1 cellular context compared by ENCODE assay signal in the genomic region with DNA sequence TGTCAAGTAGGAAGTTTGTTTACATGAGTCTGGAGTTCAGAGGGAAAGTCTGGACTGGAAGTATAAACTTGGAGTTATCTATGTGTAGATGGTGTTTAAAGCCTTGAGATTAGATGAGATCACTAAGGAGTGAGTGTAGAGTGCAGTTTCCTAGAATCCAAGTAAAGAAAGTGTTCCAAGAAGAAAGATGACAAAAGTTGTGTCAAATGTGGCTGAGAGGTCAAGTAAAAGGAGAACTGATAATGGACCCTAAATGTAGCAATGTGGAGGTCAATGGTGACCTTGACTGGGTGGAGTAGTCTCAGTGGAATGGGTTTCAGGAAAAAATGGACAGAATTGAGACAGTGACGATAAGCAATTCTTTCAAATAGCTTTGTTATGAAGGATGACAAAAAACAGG.
TF ChIP-seq lines count a peak whose summit lies in the region.

No MANE protein-coding gene starts in this region.

TF ChIP-seq in K562, 482 proteins besides CTCF, POLR2A, EP300 and RAD21 (continued from another document and continues in another):
- TF ChIP-seq HES1 (IDR thresholded peaks at IDR 0.05; ENCODE audit: low read depth) (peak; percentile 83; the same call in 1 of the 2 replicates), MXI1 (IDR thresholded peaks at IDR 0.05; ENCODE audit: low read depth, low read length) (no peak), DPF2 (IDR thresholded peaks at IDR 0.05) (peak; percentile 74), CBFA2T2 (conservative IDR thresholded peaks at IDR 0.05) (0 out of 2 replicates have a peak, but pooled peaks have one; percentile 6), MCM2 (IDR thresholded peaks at IDR 0.05; ENCODE audit: low read depth) (no peak), ZNF121 (CRISPR knock-in tag; conservative IDR thresholded peaks at IDR 0.05) (no peak), ATF1 (CRISPR knock-in tag; IDR thresholded peaks at IDR 0.05) (no peak), ATF1 (tag; IDR thresholded peaks at IDR 0.05) (peak; percentile 41; the same call in 1 of the 2 replicates), ZNF212 (CRISPR knock-in tag; IDR thresholded peaks at IDR 0.05) (no peak), ILF3 (IDR thresholded peaks at IDR 0.05; ENCODE audit: borderline replicate concordance) (no peak), HEY1 (CRISPR knock-in tag; IDR thresholded peaks at IDR 0.05; ENCODE audit: borderline replicate concordance) (no peak), ZNF134 (CRISPR knock-in tag; conservative IDR thresholded peaks at IDR 0.05) (0 out of 2 replicates have a peak, but pooled peaks have one; percentile 15), SOX6 (IDR thresholded peaks at IDR 0.05) (peak; percentile 93), NFATC3 (IDR thresholded peaks at IDR 0.05) (no peak), MAZ (CRISPR knock-in tag; conservative IDR thresholded peaks at IDR 0.05 in 1 of 2, IDR thresholded peaks at IDR 0.05 in 1 of 2) (peak in 1 of 2 experiments; percentile 39; a peak in 1 of 4 replicates), LEF1 (IDR thresholded peaks at IDR 0.05) (peak; percentile 48; the same call in 1 of the 2 replicates), JUND (IDR thresholded peaks at IDR 0.05; ENCODE audit: borderline replicate concordance, low read depth, low read length) (peak; percentile 58; the same call in 1 of the 2 replicates), JUND (tag; IDR thresholded peaks at IDR 0.05; ENCODE audit: borderline replicate concordance, low read depth, low read length) (peak; percentile 78; the same call in 1 of the 3 replicates), RCOR1 (IDR thresholded peaks at IDR 0.05; ENCODE audit: borderline replicate concordance in 1 of 2, low read depth in 2 of 2, low read length in 2 of 2) (peak in 1 of 2 experiments; percentile 74; a peak in 2 of 4 replicates), MCM5 (IDR thresholded peaks at IDR 0.05; ENCODE audit: low read depth) (no peak), SRSF3 (IDR thresholded peaks at IDR 0.05; ENCODE audit: insufficient read depth, low read length) (no peak), NR2C2 (CRISPR knock-in tag; IDR thresholded peaks at IDR 0.05) (no peak), NR2C2 (tag; IDR thresholded peaks at IDR 0.05) (peak; percentile 87), TEAD4 (IDR thresholded peaks at IDR 0.05; ENCODE audit: low read length) (peak; percentile 23; the same call in 1 of the 2 replicates), TEAD4 (CRISPR knock-in tag; IDR thresholded peaks at IDR 0.05; ENCODE audit: borderline replicate concordance) (no peak), ZFP36 (IDR thresholded peaks at IDR 0.05; ENCODE audit: low read depth, low read length, partially characterized antibody) (no peak), EWSR1 (IDR thresholded peaks at IDR 0.05; ENCODE audit: borderline replicate concordance, low read depth, partially characterized antibody) (no peak), FOXM1 (IDR thresholded peaks at IDR 0.05; ENCODE audit: low read depth) (peak; percentile 45; the same call in 1 of the 2 replicates), FOXM1 (CRISPR knock-in tag; IDR thresholded peaks at IDR 0.05; ENCODE audit: low read depth) (no peak), SIX5 (IDR thresholded peaks at IDR 0.05; ENCODE audit: borderline replicate concordance in 1 of 2, insufficient read depth in 1 of 2, low read depth in 1 of 2, low read length in 2 of 2) (no peak), ELF2 (CRISPR knock-in tag; IDR thresholded peaks at IDR 0.05) (no peak), ZNF551 (CRISPR knock-in tag; IDR thresholded peaks at IDR 0.05) (no peak), FOXA1 (IDR thresholded peaks at IDR 0.05; ENCODE audit: borderline replicate concordance) (no peak), ZNF609 (CRISPR knock-in tag; IDR thresholded peaks at IDR 0.05; ENCODE audit: borderline replicate concordance) (no peak), TCF3 (CRISPR knock-in tag; IDR thresholded peaks at IDR 0.05) (peak; percentile 33; the same call in 1 of the 2 replicates), THRAP3 (IDR thresholded peaks at IDR 0.05; ENCODE audit: borderline replicate concordance) (no peak), C11orf30 (IDR thresholded peaks at IDR 0.05; ENCODE audit: low read depth) (no peak), SREBF1 (IDR thresholded peaks at IDR 0.05; ENCODE audit: borderline replicate concordance, low read depth, low read length) (no peak), MTA3 (IDR thresholded peaks at IDR 0.05; ENCODE audit: borderline replicate concordance) (0 out of 2 replicates have a peak, but pooled peaks have one; percentile 38), HOMEZ (CRISPR knock-in tag; IDR thresholded peaks at IDR 0.05) (no peak), NR4A1 (CRISPR knock-in tag; IDR thresholded peaks at IDR 0.05) (no peak), NR4A1 (tag; IDR thresholded peaks at IDR 0.05) (no peak), NCOA1 (IDR thresholded peaks at IDR 0.05; ENCODE audit: low read depth) (peak; percentile 41; the same call in 1 of the 2 replicates), NONO (IDR thresholded peaks at IDR 0.05; ENCODE audit: low read depth in 2 of 2, low read length in 1 of 2) (no peak), EHMT2 (IDR thresholded peaks at IDR 0.05) (peak; percentile 86), SMARCB1 (IDR thresholded peaks at IDR 0.05; ENCODE audit: insufficient read length, low read depth) (no peak), MECOM (CRISPR knock-in tag; IDR thresholded peaks at IDR 0.05) (0 out of 2 replicates have a peak, but pooled peaks have one; percentile 8), ZSCAN29 (IDR thresholded peaks at IDR 0.05) (no peak)
- TF ChIP-seq, protein P1, sequence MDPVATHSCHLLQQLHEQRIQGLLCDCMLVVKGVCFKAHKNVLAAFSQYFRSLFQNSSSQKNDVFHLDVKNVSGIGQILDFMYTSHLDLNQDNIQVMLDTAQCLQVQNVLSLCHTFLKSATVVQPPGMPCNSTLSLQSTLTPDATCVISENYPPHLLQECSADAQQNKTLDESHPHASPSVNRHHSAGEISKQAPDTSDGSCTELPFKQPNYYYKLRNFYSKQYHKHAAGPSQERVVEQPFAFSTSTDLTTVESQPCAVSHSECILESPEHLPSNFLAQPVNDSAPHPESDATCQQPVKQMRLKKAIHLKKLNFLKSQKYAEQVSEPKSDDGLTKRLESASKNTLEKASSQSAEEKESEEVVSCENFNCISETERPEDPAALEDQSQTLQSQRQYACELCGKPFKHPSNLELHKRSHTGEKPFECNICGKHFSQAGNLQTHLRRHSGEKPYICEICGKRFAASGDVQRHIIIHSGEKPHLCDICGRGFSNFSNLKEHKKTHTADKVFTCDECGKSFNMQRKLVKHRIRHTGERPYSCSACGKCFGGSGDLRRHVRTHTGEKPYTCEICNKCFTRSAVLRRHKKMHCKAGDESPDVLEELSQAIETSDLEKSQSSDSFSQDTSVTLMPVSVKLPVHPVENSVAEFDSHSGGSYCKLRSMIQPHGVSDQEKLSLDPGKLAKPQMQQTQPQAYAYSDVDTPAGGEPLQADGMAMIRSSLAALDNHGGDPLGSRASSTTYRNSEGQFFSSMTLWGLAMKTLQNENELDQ (CRISPR knock-in tag; IDR thresholded peaks at IDR 0.05; ENCODE audit: borderline replicate concordance), result no peak
- TF ChIP-seq, protein P2, sequence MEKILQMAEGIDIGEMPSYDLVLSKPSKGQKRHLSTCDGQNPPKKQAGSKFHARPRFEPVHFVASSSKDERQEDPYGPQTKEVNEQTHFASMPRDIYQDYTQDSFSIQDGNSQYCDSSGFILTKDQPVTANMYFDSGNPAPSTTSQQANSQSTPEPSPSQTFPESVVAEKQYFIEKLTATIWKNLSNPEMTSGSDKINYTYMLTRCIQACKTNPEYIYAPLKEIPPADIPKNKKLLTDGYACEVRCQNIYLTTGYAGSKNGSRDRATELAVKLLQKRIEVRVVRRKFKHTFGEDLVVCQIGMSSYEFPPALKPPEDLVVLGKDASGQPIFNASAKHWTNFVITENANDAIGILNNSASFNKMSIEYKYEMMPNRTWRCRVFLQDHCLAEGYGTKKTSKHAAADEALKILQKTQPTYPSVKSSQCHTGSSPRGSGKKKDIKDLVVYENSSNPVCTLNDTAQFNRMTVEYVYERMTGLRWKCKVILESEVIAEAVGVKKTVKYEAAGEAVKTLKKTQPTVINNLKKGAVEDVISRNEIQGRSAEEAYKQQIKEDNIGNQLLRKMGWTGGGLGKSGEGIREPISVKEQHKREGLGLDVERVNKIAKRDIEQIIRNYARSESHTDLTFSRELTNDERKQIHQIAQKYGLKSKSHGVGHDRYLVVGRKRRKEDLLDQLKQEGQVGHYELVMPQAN (IDR thresholded peaks at IDR 0.05; ENCODE audit: borderline replicate concordance), result no peak
- TF ChIP-seq, protein P3, sequence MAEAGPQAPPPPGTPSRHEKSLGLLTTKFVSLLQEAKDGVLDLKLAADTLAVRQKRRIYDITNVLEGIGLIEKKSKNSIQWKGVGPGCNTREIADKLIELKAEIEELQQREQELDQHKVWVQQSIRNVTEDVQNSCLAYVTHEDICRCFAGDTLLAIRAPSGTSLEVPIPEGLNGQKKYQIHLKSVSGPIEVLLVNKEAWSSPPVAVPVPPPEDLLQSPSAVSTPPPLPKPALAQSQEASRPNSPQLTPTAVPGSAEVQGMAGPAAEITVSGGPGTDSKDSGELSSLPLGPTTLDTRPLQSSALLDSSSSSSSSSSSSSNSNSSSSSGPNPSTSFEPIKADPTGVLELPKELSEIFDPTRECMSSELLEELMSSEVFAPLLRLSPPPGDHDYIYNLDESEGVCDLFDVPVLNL (CRISPR knock-in tag; IDR thresholded peaks at IDR 0.05; ENCODE audit: low read depth), result no peak
